ENCODE assay signal across 8 cellular contexts in the genomic region with DNA sequence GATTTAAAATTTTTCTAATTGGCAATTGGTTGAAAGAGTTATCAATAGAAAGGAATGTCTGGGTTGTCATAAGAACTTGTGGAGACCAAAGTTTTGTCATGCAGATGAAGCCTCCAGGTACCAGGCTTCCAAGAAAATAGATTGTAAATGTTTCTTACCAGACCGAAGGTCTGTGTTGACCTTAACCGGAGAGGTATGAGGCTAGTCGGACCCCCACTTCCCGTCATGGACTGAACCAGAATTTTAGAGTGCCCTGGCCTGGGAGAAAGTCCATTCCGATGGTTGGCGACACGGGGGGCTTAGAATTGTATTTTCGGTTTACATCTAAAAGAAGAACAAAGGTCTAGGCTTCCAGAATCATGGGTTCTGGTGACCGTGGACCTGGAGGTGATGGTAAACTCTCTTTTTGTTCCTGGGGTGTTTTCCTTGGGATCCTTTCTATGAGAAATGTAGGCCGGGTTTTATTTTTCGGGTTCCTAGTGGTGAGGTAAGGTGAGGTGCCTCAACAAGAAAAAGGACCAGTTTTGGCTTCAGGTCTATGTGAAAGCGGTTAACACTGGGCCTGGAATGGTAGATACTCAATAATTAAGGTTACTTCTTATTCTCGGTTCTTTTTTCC. TPM values are rescaled to one million over a fixed set of nuclear protein-coding genes. Genes with fewer than 3 reads are reported as not detected.
A peak's percentile ranks its signal among the peaks of the same experiment; 100 is the strongest.
DNase-seq lines count a peak whose midpoint lies in the region; ATAC-seq, FAIRE-seq and TF ChIP-seq lines count a peak whose summit lies in the region.

No MANE protein-coding gene starts in this region.

- DNase-seq in right atrium auricular region (ENCODE audit: low spot score): no peak
- no peak for DNase-seq in left cardiac atrium
- DNase-seq in bronchial epithelial cell (ENCODE audit: low read depth): no peak
- DNase-seq in mucosa of descending colon: no peak
- DNase-seq in aorta: no peak
- no peak for DNase-seq in NCI-H1930 (lab: John Stamatoyannopoulos, UW)
- DNase-seq in left lobe of liver (ENCODE audit: low spot score): no peak

- H3K9me3 ChIP-seq in right atrium auricular region (no peaks in the 10 kb centered on the region), mucosa of descending colon (no peaks in the 10 kb centered on the region), aorta (ENCODE audit: control insufficient read depth, low read length) (no peaks in the 10 kb centered on the region)

- H3K27ac ChIP-seq in right atrium auricular region: peak overlapping the region; percentile 82 to 93
- H3K27ac ChIP-seq in aorta (ENCODE audit: low read depth in 1 of 2, low read length in 2 of 2): peak overlapping the region in 1 of 2 donors; percentile 2

- no peak for FAIRE-seq in bronchial epithelial cell (lab: Jason Lieb, UNC)

- H3K4me3 ChIP-seq in right atrium auricular region (peak overlapping the region; percentile 82 to 90), bronchial epithelial cell (ENCODE audit: low read depth, low read length) (peak overlapping the region; percentile 97), mucosa of descending colon (peak overlapping the region; percentile 93), aorta (ENCODE audit: low read length in 2 of 2) (peak overlapping the region; percentile 27 to 78)

- H3K27me3 ChIP-seq in right atrium auricular region: no peaks in the 10 kb centered on the region
- no peaks in the 10 kb centered on the region for H3K27me3 ChIP-seq in bronchial epithelial cell (ENCODE audit: control insufficient read depth, insufficient read depth, low read length)
- no peaks in the 10 kb centered on the region for H3K27me3 ChIP-seq in aorta (ENCODE audit: control insufficient read depth in 1 of 2, insufficient read depth in 2 of 2, low read length in 1 of 2)

- H3K36me3 ChIP-seq in right atrium auricular region: peaks cover 23% of the 10 kb centered on the region
- peaks cover 1% of the 10 kb centered on the region for H3K36me3 ChIP-seq in bronchial epithelial cell (ENCODE audit: control insufficient read depth, insufficient read depth, low read length)
- H3K36me3 ChIP-seq in mucosa of descending colon (ENCODE audit: low read depth): no peaks in the 10 kb centered on the region
- no peaks in the 10 kb centered on the region for H3K36me3 ChIP-seq in aorta (ENCODE audit: control insufficient read depth in 1 of 2, insufficient read depth in 2 of 2, low read length in 1 of 2)

- WGBS in aorta, 2 donors: 45 to 50% methylated on average over 13 of the region's 13 CpGs

- ATAC-seq in left cardiac atrium (no peak), mucosa of descending colon (no peak), aorta (ENCODE audit: low FRiP score) (no peak), HG03439 (IDR thresholded peaks at IDR 0.05; ENCODE audit: unreplicated experiment) (no peak), left lobe of liver (no peak)

- peaks cover 0 to 23% of the 10 kb centered on the region in 2 donors for H3K4me1 ChIP-seq in right atrium auricular region
- peaks cover 7% of the 10 kb centered on the region for H3K4me1 ChIP-seq in mucosa of descending colon (ENCODE audit: low read depth)
- H3K4me1 ChIP-seq in aorta (ENCODE audit: control insufficient read depth in 1 of 2, insufficient read depth in 2 of 2, low read length in 2 of 2): peaks cover 0 to 4% of the 10 kb centered on the region in 2 donors

- intact Hi-C loops in left cardiac atrium (cut with DNase I): loop anchor here in 1 of 2 donors (5.0 kb wide), 1 partner anchor 65 kb away; a partner anchor contains a TSS
- intact Hi-C loops in mucosa of descending colon (cut with DNase I, micrococcal nuclease): no loop called here
- intact Hi-C loops in aorta (cut with DNase I): loop anchor here in 1 of 2 donors (5.0 kb wide), 1 partner anchor 65 kb away; a partner anchor contains a TSS

- TF ChIP-seq CTCF in right atrium auricular region (IDR thresholded peaks at IDR 0.05) (no peak), bronchial epithelial cell (IDR thresholded peaks at IDR 0.05; ENCODE audit: insufficient read depth, low read length, severe bottlenecking) (no peak), mucosa of descending colon (IDR thresholded peaks at IDR 0.05) (no peak)

RNA-seq across cellular contexts. Expression of a gene that starts 0.4 kb away (rescaled TPM):
- 10 to 100 TPM; 24.3 to 28.6 TPM for total RNA-seq in right atrium auricular region
- 10 to 100 TPM; 26.0 to 27.4 TPM for total RNA-seq in left cardiac atrium
- 48.7 and 55.8 TPM in 2 replicates for total RNA-seq in bronchial epithelial cell
- 10 to 100 TPM; 40.2 to 50.2 (median 45.8) TPM for total RNA-seq in mucosa of descending colon
- total RNA-seq in aorta: 10 to 100 TPM; 28.0 to 29.6 TPM
- 10 to 100 TPM in 1 of 2 donors, 1 to 10 TPM in 1; 8.7 to 14.7 TPM for polyA plus RNA-seq in aorta
- 35.8 TPM for total RNA-seq in left lobe of liver
